ENCODE assay signal across 8 cellular contexts in the genomic region with DNA sequence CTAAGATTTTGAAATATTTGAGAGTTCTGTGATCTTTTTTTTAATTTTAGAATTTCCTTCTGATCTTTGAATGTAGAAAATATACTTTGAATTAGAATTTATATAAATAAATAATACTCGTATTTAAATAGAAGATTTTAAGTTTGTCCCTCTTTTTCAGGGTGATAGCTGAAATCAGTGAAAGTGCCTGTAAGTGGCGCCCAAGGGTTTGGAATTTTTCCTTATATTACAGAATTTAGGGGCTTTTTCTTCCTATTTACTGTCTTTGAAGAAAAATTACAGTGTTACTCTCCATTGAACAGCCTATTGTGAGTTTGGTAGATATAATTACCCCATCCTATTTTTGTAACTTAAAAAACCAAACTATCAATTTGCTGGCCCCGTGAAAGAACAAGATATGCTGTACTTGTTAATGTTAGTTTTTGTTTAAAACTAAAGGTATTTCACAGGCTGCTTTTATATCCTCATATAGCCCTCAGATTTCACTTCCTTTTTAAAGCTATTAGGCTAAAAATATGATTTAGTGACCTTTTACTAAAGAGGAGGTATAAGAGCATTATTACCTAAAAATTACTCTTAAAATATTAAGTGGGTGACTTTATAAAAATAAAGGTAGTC. TPM values are rescaled to one million over a fixed set of nuclear protein-coding genes. Genes with fewer than 3 reads are reported as not detected.
DNase-seq lines count a peak whose midpoint lies in the region; ATAC-seq, FAIRE-seq and TF ChIP-seq lines count a peak whose summit lies in the region.

No MANE protein-coding gene starts in this region.

- peaks cover 43 to 55% (median 49%) of the 10 kb centered on the region in 10 experiments for H3K4me1 ChIP-seq in BLaER1 treated with 17β-estradiol and CSF1 and Interleukin-3, amounts not matched to agents 10 nM and 100 nM
- peaks cover 33% of the 10 kb centered on the region for H3K4me1 ChIP-seq in HUES6 (ENCODE audit: control insufficient read depth, insufficient read depth, low read length)

- peak; percentile 27 to 49 for TF ChIP-seq CTCF in brain (conservative IDR thresholded peaks at IDR 0.05)

- peak overlapping the region; percentile 71 to 98 (median 94); a peak in 21 of 22 replicates for H3K4me2 ChIP-seq in BLaER1 treated with 17β-estradiol and CSF1 and Interleukin-3, amounts not matched to agents 10 nM and 100 nM

- peak overlapping the region; percentile 98 to 100 (median 99) for H3K27ac ChIP-seq in BLaER1 treated with 17β-estradiol and CSF1 and Interleukin-3, amounts not matched to agents 10 nM and 100 nM
- no peak overlapping the region for H3K27ac ChIP-seq in HUES6 (ENCODE audit: low read depth, low read length)

- DNase-seq in midbrain (lab: John Stamatoyannopoulos, UW) = peak; percentile 20
- no peak for DNase-seq in urothelium cell line (ENCODE audit: low spot score)

- H4K20me1 ChIP-seq in BLaER1 treated with 17β-estradiol and CSF1 and Interleukin-3, amounts not matched to agents 10 nM and 100 nM = peaks cover 17 to 52% (median 44%) of the 10 kb centered on the region in 11 experiments

- H3K27me3 Mint-ChIP-seq in brain = peaks cover 19% of the 10 kb centered on the region

- H3K9me3 Mint-ChIP-seq in brain = no peaks in the 10 kb centered on the region

- no peaks in the 10 kb centered on the region for H3K27me3 ChIP-seq in BLaER1 treated with 17β-estradiol and CSF1 and Interleukin-3, amounts not matched to agents 10 nM and 100 nM
- H3K27me3 ChIP-seq in HUES6 (ENCODE audit: control insufficient read depth, insufficient read depth, low read length) = peaks cover 4% of the 10 kb centered on the region

- peak overlapping the region; percentile 92 to 100 (median 98) for H3K4me3 ChIP-seq in BLaER1 treated with 17β-estradiol and CSF1 and Interleukin-3, amounts not matched to agents 10 nM and 100 nM
- H3K4me3 ChIP-seq in HUES6 (ENCODE audit: low read depth, low read length) = peak overlapping the region; percentile 13; the same call in 1 of the 2 replicates

- H3K36me3 Mint-ChIP-seq in brain = peaks cover 8% of the 10 kb centered on the region

- peak overlapping the region; percentile 44 to 85 (median 67) for H3K4me3 Mint-ChIP-seq in brain

- no peaks in the 10 kb centered on the region for H3K9me3 ChIP-seq in BLaER1 treated with 17β-estradiol and CSF1 and Interleukin-3, amounts not matched to agents 10 nM and 100 nM (replicated peaks in 1 of 11)
- no peaks in the 10 kb centered on the region for H3K9me3 ChIP-seq in HUES6 (ENCODE audit: control insufficient read depth, insufficient read depth, low read depth, low read length)

- H3K36me3 ChIP-seq in BLaER1 treated with 17β-estradiol and CSF1 and Interleukin-3, amounts not matched to agents 10 nM and 100 nM = peaks cover 0 to 37% (median 20%) of the 10 kb centered on the region in 11 experiments; a peak in 13 of 22 replicates
- no peaks in the 10 kb centered on the region for H3K36me3 ChIP-seq in HUES6 (ENCODE audit: control insufficient read depth, insufficient read depth, low read length)

- peak overlapping the region in 2 of 5 experiments; percentile 18 to 67 for H3K27ac Mint-ChIP-seq in brain

- H3K4me1 Mint-ChIP-seq in brain = peaks cover 59% of the 10 kb centered on the region

- H3K9ac ChIP-seq in BLaER1 treated with 17β-estradiol and CSF1 and Interleukin-3, amounts not matched to agents 10 nM and 100 nM = peak overlapping the region; percentile 98 to 100 (median 99)
- no peak overlapping the region for H3K9ac ChIP-seq in HUES6 (ENCODE audit: low read length)

- ATAC-seq in GM21526 (IDR thresholded peaks at IDR 0.05; ENCODE audit: low FRiP score, unreplicated experiment) (no peak), HG03175 (IDR thresholded peaks at IDR 0.05; ENCODE audit: unreplicated experiment) (no peak)
- ATAC-seq in activated CD4-positive, CD25-positive, alpha-beta regulatory T cell treated with anti-CD3 and anti-CD28 coated beads, Interleukin-2, amount 50 U/mL, for 24 hours = no peak

- no peak for FAIRE-seq in urothelium cell line (lab: Jason Lieb, UNC)

RNA-seq across cellular contexts. Expression of gene MAP3K1, which starts 3.2 kb away (rescaled TPM):
- 6.1 TPM for polyA plus RNA-seq in brain (ENCODE audit: insufficient read depth, low read depth, low replicate concordance)
